Comparison of ENCODE assay signal across 14 cellular contexts in genomic region chr1:60132985-60133673, GRCh38. TPM values are rescaled to one million over a fixed set of nuclear protein-coding genes. Genes with fewer than 3 reads are reported as not detected.
DNase-seq lines count a peak whose midpoint lies in the region; ATAC-seq and TF ChIP-seq lines count a peak whose summit lies in the region.
"Had no signal": no experiment of that assay in that cellular context is flagged by ENCODE, and none has a peak within 500 bp of the region (broad histone marks: within the 10 kb centered on the region; RNA-seq: fewer than 3 reads in every experiment).

No MANE protein-coding gene starts in this region.

- H3K4me2 ChIP-seq in skeletal muscle satellite cell (ENCODE audit: low read length): peak overlapping the region; percentile 60

- H3K4me3 ChIP-seq in epithelial cell of proximal tubule (ENCODE audit: low read depth, low read length) (peak overlapping the region; percentile 14), skeletal muscle satellite cell (ENCODE audit: low read length) (peak overlapping the region; percentile 20), WERI-Rb-1 (ENCODE audit: low read depth, low read length) (no peak overlapping the region)
- H3K4me3 ChIP-seq: cardiac muscle cell, skin epidermis had no signal

- H3K27ac ChIP-seq in WERI-Rb-1: no peak overlapping the region
- H3K27ac ChIP-seq: 22Rv1, cardiac muscle cell had no signal

- TF ChIP-seq CTCF in epithelial cell of proximal tubule (conservative IDR thresholded peaks at IDR 0.05; ENCODE audit: low read depth, low read length): no peak
- TF ChIP-seq CTCF in WERI-Rb-1 (IDR thresholded peaks at IDR 0.05; ENCODE audit: low read depth, low read length): no peak

- no peak for ATAC-seq in GM21723 (IDR thresholded peaks at IDR 0.05; ENCODE audit: unreplicated experiment)

- peak overlapping the region; percentile 68 for H3K9ac ChIP-seq in skeletal muscle satellite cell (ENCODE audit: low read depth, low read length)

- H3K36me3 ChIP-seq in skeletal muscle satellite cell (ENCODE audit: insufficient read depth, low read length) (no peaks in the 10 kb centered on the region), WERI-Rb-1 (no peaks in the 10 kb centered on the region)
- H3K36me3 ChIP-seq: cardiac muscle cell had no signal

- peaks cover 45% of the 10 kb centered on the region for H3K4me1 ChIP-seq in skeletal muscle satellite cell (ENCODE audit: control insufficient read depth, insufficient read depth, low read length)

- DNase-seq in DMS 273 (lab: John Stamatoyannopoulos, UW; ENCODE audit: unreplicated experiment): peak; percentile 64
- DNase-seq in DMS 273 treated with DMSO at 0.1 percent for 48 hours (lab: John Stamatoyannopoulos, UW): no peak
- DNase-seq in OCI-M1 (lab: John Stamatoyannopoulos, UW): peak; percentile 39
- peak; percentile 65 for DNase-seq in epithelial cell of proximal tubule (ENCODE audit: low read depth)
- no peak for DNase-seq in RKO (ENCODE audit: low spot score)
- no peak for DNase-seq in WERI-Rb-1
- DNase-seq: activated CD4-positive, alpha-beta T cell treated with anti-CD3 and anti-CD28 coated beads for 48 hours; stimulated activated naive CD4-positive, alpha-beta T cell treated with Interleukin-2 at 50 U/mL for 16 hours had no signal

- no peaks in the 10 kb centered on the region for H3K9me3 ChIP-seq in skeletal muscle satellite cell (replicated peaks; ENCODE audit: low read length)
- H3K9me3 ChIP-seq in WERI-Rb-1 (ENCODE audit: severe bottlenecking): no peaks in the 10 kb centered on the region

- no peaks in the 10 kb centered on the region for H3K27me3 ChIP-seq in skeletal muscle satellite cell (ENCODE audit: control insufficient read depth, insufficient read depth, low read length)
- H3K27me3 ChIP-seq in WERI-Rb-1 (ENCODE audit: insufficient read depth, low read depth, severe bottlenecking): no peaks in the 10 kb centered on the region
- H3K27me3 ChIP-seq: cardiac muscle cell had no signal

RNA-seq across cellular contexts. Expression of gene C1orf87, which starts 59.6 kb away (rescaled TPM):
- 0.17 TPM in 1 of 2 replicates, not detected in the other for total RNA-seq in epithelial cell of proximal tubule
- not detected in 2 replicates for total RNA-seq in skeletal muscle satellite cell (2012; rRNA removed)
- total RNA-seq: cardiac muscle cell, HT-29 had no signal

Comparison
In these comparisons a context has a peak if more than half of its experiments do, and no peak if none do; other contexts are left out.
1. DNase-seq: peak in DMS 273 (single experiment), OCI-M1 (single experiment) and epithelial cell of proximal tubule (single experiment); none in DMS 273 treated with DMSO at 0.1 percent for 48 hours (single experiment), RKO (single experiment) and WERI-Rb-1 (single experiment).